Comparison of ENCODE assay signal across 32 cellular contexts in the genomic region with DNA sequence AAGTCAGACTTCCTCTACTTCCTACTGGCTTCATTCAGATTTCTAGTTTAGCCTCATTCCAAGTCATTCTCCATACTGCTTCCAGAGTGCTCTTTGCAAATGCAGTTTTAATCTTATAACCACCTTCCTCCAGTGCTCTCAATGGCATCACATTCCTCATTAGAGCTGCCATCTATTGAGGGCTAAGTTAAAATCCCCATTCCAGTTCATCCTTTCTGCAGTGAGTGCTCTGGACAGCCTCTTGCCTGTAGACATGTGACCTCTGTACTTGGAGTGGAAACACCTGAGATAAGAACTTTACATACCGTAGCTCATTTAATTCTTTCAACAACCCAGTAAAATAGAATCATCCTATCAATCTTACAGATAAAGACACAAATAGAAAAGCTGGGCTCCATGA. TPM values are rescaled to one million over a fixed set of nuclear protein-coding genes. Genes with fewer than 3 reads are reported as not detected.
"Had no signal": no experiment of that assay in that cellular context is flagged by ENCODE, and none has a peak within 500 bp of the region (broad histone marks: within the 10 kb centered on the region; RNA-seq: fewer than 3 reads in every experiment).

No MANE protein-coding gene starts in this region.

- H3K36me3 Mint-ChIP-seq: activated naive CD4-positive, alpha-beta T cell treated with anti-CD3 and anti-CD28 coated beads, Interleukin-2, amount 10 ng/mL, durations not matched to agents 7 days and 5 days; activated naive CD4-positive, alpha-beta T cell treated with anti-CD3 and anti-CD28 coated beads, Interleukin-2, amount 50 U/mL, for 72 hours; activated naive CD8-positive, alpha-beta T cell treated with anti-CD3 and anti-CD28 coated beads, Interleukin-2, amount 10 ng/mL, durations not matched to agents 7 days and 5 days; brain had no signal

- ATAC-seq: activated naive CD4-positive, alpha-beta T cell treated with anti-CD3 and anti-CD28 coated beads, Interleukin-2, amount 50 U/mL, for 72 hours; activated T-cell treated with anti-CD3 and anti-CD28 coated beads, Interleukin-2, amount 50 U/mL, for 72 hours; foreskin keratinocyte; gastrocnemius medialis; heart left ventricle had no signal

- H3K4me3 Mint-ChIP-seq: activated CD4-positive, alpha-beta memory T cell treated with anti-CD3 and anti-CD28 coated beads, Interleukin-2, amount 10 ng/mL, durations not matched to agents 7 days and 5 days; activated CD4-positive, alpha-beta T cell treated with anti-CD3 and anti-CD28 coated beads, Interleukin-2, amount 10 ng/mL, durations not matched to agents 7 days and 5 days; activated naive CD4-positive, alpha-beta T cell treated with anti-CD3 and anti-CD28 coated beads, Interleukin-2, amount 10 ng/mL, durations not matched to agents 7 days and 5 days; activated naive CD8-positive, alpha-beta T cell treated with anti-CD3 and anti-CD28 coated beads, Interleukin-2, amount 10 ng/mL, durations not matched to agents 7 days and 5 days; activated T-cell treated with anti-CD3 and anti-CD28 coated beads, Interleukin-2, amount 50 U/mL, for 24 hours; activated T-cell treated with anti-CD3 and anti-CD28 coated beads, Interleukin-2, amount 50 U/mL, for 72 hours; central memory CD8-positive, alpha-beta T cell; dendritic cell treated with granulocyte-macrophage colony-stimulating factor and Interleukin-4, amounts not matched to agents 40 ng/mL and 50 ng/mL, for 4 days; endodermal cell had no signal

- H3K4me1 ChIP-seq: ascending aorta, breast epithelium, esophagus muscularis mucosa, foreskin keratinocyte, gastrocnemius medialis had no signal

- H3K27me3 ChIP-seq: ascending aorta, breast epithelium, cardiac muscle cell, dorsolateral prefrontal cortex, esophagus muscularis mucosa, gastrocnemius medialis, heart left ventricle had no signal

- H3K27me3 Mint-ChIP-seq: activated CD4-positive, alpha-beta memory T cell treated with anti-CD3 and anti-CD28 coated beads, Interleukin-2, amount 10 ng/mL, durations not matched to agents 7 days and 5 days; activated CD4-positive, alpha-beta T cell treated with anti-CD3 and anti-CD28 coated beads, Interleukin-2, amount 10 ng/mL, durations not matched to agents 7 days and 5 days; activated naive CD4-positive, alpha-beta T cell treated with anti-CD3 and anti-CD28 coated beads, Interleukin-2, amount 10 ng/mL, durations not matched to agents 7 days and 5 days; activated naive CD8-positive, alpha-beta T cell treated with anti-CD3 and anti-CD28 coated beads, Interleukin-2, amount 10 ng/mL, durations not matched to agents 7 days and 5 days; activated T-cell treated with anti-CD3 and anti-CD28 coated beads, Interleukin-2, amount 50 U/mL, for 24 hours; brain; central memory CD8-positive, alpha-beta T cell; dendritic cell treated with granulocyte-macrophage colony-stimulating factor and Interleukin-4, amounts not matched to agents 40 ng/mL and 50 ng/mL, for 4 days had no signal

- H3K9me3 Mint-ChIP-seq: activated CD4-positive, alpha-beta memory T cell treated with anti-CD3 and anti-CD28 coated beads, Interleukin-2, amount 10 ng/mL, durations not matched to agents 7 days and 5 days; activated CD4-positive, alpha-beta T cell treated with anti-CD3 and anti-CD28 coated beads, Interleukin-2, amount 10 ng/mL, durations not matched to agents 7 days and 5 days; activated naive CD4-positive, alpha-beta T cell treated with anti-CD3 and anti-CD28 coated beads, Interleukin-2, amount 10 ng/mL, durations not matched to agents 7 days and 5 days; activated naive CD4-positive, alpha-beta T cell treated with anti-CD3 and anti-CD28 coated beads, Interleukin-2, amount 50 U/mL, for 72 hours; activated naive CD8-positive, alpha-beta T cell treated with anti-CD3 and anti-CD28 coated beads, Interleukin-2, amount 10 ng/mL, durations not matched to agents 7 days and 5 days; activated T-cell treated with anti-CD3 and anti-CD28 coated beads, Interleukin-2, amount 50 U/mL, for 24 hours; activated T-cell treated with anti-CD3 and anti-CD28 coated beads, Interleukin-2, amount 50 U/mL, for 72 hours; brain; dendritic cell treated with granulocyte-macrophage colony-stimulating factor and Interleukin-4, amounts not matched to agents 40 ng/mL and 50 ng/mL, for 4 days; endodermal cell had no signal

- H3K36me3 ChIP-seq: ascending aorta, breast epithelium, cardiac muscle cell, esophagus muscularis mucosa, gastrocnemius medialis, heart left ventricle had no signal

- H3K27ac ChIP-seq: ascending aorta, breast epithelium, cardiac muscle cell, coronary artery, dorsolateral prefrontal cortex, esophagus muscularis mucosa, foreskin keratinocyte, gastrocnemius medialis, heart left ventricle had no signal

- H3K4me1 Mint-ChIP-seq: activated CD4-positive, alpha-beta memory T cell treated with anti-CD3 and anti-CD28 coated beads, Interleukin-2, amount 10 ng/mL, durations not matched to agents 7 days and 5 days; activated CD4-positive, alpha-beta T cell treated with anti-CD3 and anti-CD28 coated beads, Interleukin-2, amount 10 ng/mL, durations not matched to agents 7 days and 5 days; activated naive CD4-positive, alpha-beta T cell treated with anti-CD3 and anti-CD28 coated beads, Interleukin-2, amount 10 ng/mL, durations not matched to agents 7 days and 5 days; activated naive CD8-positive, alpha-beta T cell treated with anti-CD3 and anti-CD28 coated beads, Interleukin-2, amount 10 ng/mL, durations not matched to agents 7 days and 5 days; central memory CD8-positive, alpha-beta T cell had no signal

- DNase-seq: activated CD4-positive, alpha-beta memory T cell treated with anti-CD3 and anti-CD28 coated beads, Interleukin-2, amount 10 ng/mL, durations not matched to agents 7 days and 5 days; activated CD4-positive, alpha-beta T cell treated with anti-CD3 and anti-CD28 coated beads for 1 hour; activated CD4-positive, alpha-beta T cell treated with anti-CD3 and anti-CD28 coated beads for 4 hours; activated CD4-positive, alpha-beta T cell treated with anti-CD3 and anti-CD28 coated beads, Interleukin-2, amount 10 ng/mL, durations not matched to agents 7 days and 5 days; activated CD4-positive, alpha-beta T cell treated with anti-CD3 and anti-CD28 coated beads, Interleukin-2, amount 50 U/mL, for 4 hours; activated CD8-positive, alpha-beta memory T cell treated with anti-CD3 and anti-CD28 coated beads, Interleukin-2, amount 50 U/mL, for 48 hours; activated gamma-delta T cell; activated naive CD4-positive, alpha-beta T cell; activated naive CD4-positive, alpha-beta T cell treated with anti-CD3 and anti-CD28 coated beads, Interleukin-2, amount 10 ng/mL, durations not matched to agents 7 days and 5 days; activated naive CD8-positive, alpha-beta T cell treated with anti-CD3 and anti-CD28 coated beads, Interleukin-2, amount 10 ng/mL, durations not matched to agents 7 days and 5 days; activated T-cell treated with anti-CD3 and anti-CD28 coated beads for 4 hours; activated T-cell treated with anti-CD3 and anti-CD28 coated beads, Interleukin-2, amount 50 U/mL, for 24 hours; activated T-cell treated with anti-CD3 and anti-CD28 coated beads, Interleukin-2, amount 50 U/mL, for 72 hours; dorsolateral prefrontal cortex; effector memory CD4-positive, alpha-beta T cell; endodermal cell; erythroblast; foreskin keratinocyte; gastrocnemius medialis; glutamatergic neuron; heart left ventricle; T-helper 2 cell had no signal

- H3K9me3 ChIP-seq: ascending aorta, breast epithelium, esophagus muscularis mucosa, gastrocnemius medialis, heart left ventricle had no signal

- H3K4me3 ChIP-seq: ascending aorta, breast epithelium, cardiac muscle cell, coronary artery, dorsolateral prefrontal cortex, esophagus muscularis mucosa, gastrocnemius medialis, heart left ventricle had no signal

- H3K27ac Mint-ChIP-seq: activated CD4-positive, alpha-beta memory T cell treated with anti-CD3 and anti-CD28 coated beads, Interleukin-2, amount 10 ng/mL, durations not matched to agents 7 days and 5 days; activated CD4-positive, alpha-beta T cell treated with anti-CD3 and anti-CD28 coated beads, Interleukin-2, amount 10 ng/mL, durations not matched to agents 7 days and 5 days; activated naive CD4-positive, alpha-beta T cell treated with anti-CD3 and anti-CD28 coated beads, Interleukin-2, amount 10 ng/mL, durations not matched to agents 7 days and 5 days; activated naive CD4-positive, alpha-beta T cell treated with anti-CD3 and anti-CD28 coated beads, Interleukin-2, amount 50 U/mL, for 72 hours; activated naive CD8-positive, alpha-beta T cell treated with anti-CD3 and anti-CD28 coated beads, Interleukin-2, amount 10 ng/mL, durations not matched to agents 7 days and 5 days; activated T-cell treated with anti-CD3 and anti-CD28 coated beads, Interleukin-2, amount 50 U/mL, for 24 hours; activated T-cell treated with anti-CD3 and anti-CD28 coated beads, Interleukin-2, amount 50 U/mL, for 72 hours; dendritic cell treated with granulocyte-macrophage colony-stimulating factor and Interleukin-4, amounts not matched to agents 40 ng/mL and 50 ng/mL, for 4 days; endodermal cell had no signal

RNA-seq across cellular contexts. Expression of gene MAB21L1, which starts 57.9 kb away (rescaled TPM):
- total RNA-seq: activated CD4-positive, alpha-beta memory T cell treated with anti-CD3 and anti-CD28 coated beads, Interleukin-2, amount 10 ng/mL, durations not matched to agents 7 days and 5 days; activated CD4-positive, alpha-beta T cell treated with anti-CD3 and anti-CD28 coated beads, Interleukin-2, amount 10 ng/mL, durations not matched to agents 7 days and 5 days; activated naive CD4-positive, alpha-beta T cell treated with anti-CD3 and anti-CD28 coated beads, Interleukin-2, amount 50 U/mL, for 72 hours; activated T-cell treated with anti-CD3 and anti-CD28 coated beads, Interleukin-2, amount 50 U/mL, for 72 hours; ascending aorta; foreskin keratinocyte; T-helper 1 cell treated with Interleukin-12 subunit alpha and Interleukin-12 subunit beta and Interleukin-4 antibody, amounts not matched to agents 30 ng/mL and 1 ng/mL, for 36 hours had no signal
- polyA plus RNA-seq: foreskin keratinocyte had no signal
